Comparison of ENCODE assay signal across 33 cellular contexts in genomic region chr1:24210195-24210627, GRCh38.
"Had no signal": no experiment of that assay in that cellular context is flagged by ENCODE, and none has a peak within 500 bp of the region (broad histone marks: within the 10 kb centered on the region; RNA-seq: fewer than 3 reads in every experiment).

No MANE protein-coding gene starts in this region.

- H3K4me3 ChIP-seq: adrenal gland, body of pancreas, breast epithelium had no signal

- H3K27ac ChIP-seq: adrenal gland, body of pancreas, brain microvascular endothelial cell, breast epithelium, VCaP had no signal

- ATAC-seq: activated CD8-positive, alpha-beta T cell treated with anti-CD3 and anti-CD28 coated beads for 36 hours; activated naive CD4-positive, alpha-beta T cell treated with anti-CD3 and anti-CD28 coated beads, Interleukin-2, amount 50 U/mL, for 72 hours; activated T-cell treated with anti-CD3 and anti-CD28 coated beads, Interleukin-2, amount 50 U/mL, for 4 hours; activated T-cell treated with anti-CD3 and anti-CD28 coated beads, Interleukin-2, amount 50 U/mL, for 72 hours; activated T-helper 17 cell treated with anti-CD3 and anti-CD28 coated beads, Interleukin-2, amount 50 U/mL, for 72 hours; body of pancreas had no signal

- H3K27me3 ChIP-seq: adrenal gland, body of pancreas, breast epithelium had no signal

- FAIRE-seq: astrocyte, TTC549 had no signal

- DNase-seq: activated B cell treated with CpG ODN at 0.5 μM for 24 hours; activated CD4-positive, alpha-beta memory T cell treated with anti-CD3 and anti-CD28 coated beads for 36 hours; activated CD4-positive, alpha-beta T cell treated with anti-CD3 and anti-CD28 coated beads for 4 hours; activated CD4-positive, alpha-beta T cell treated with anti-CD3 and anti-CD28 coated beads, Interleukin-2, amount 10 ng/mL, durations not matched to agents 24 days and 14 days; activated CD4-positive, alpha-beta T cell treated with anti-CD3 and anti-CD28 coated beads, Interleukin-2, amount 50 U/mL, for 1 hour; activated CD4-positive, alpha-beta T cell treated with anti-CD3 and anti-CD28 coated beads, Interleukin-2, amount 50 U/mL, for 4 hours; activated CD4-positive, CD25-positive, alpha-beta regulatory T cell treated with anti-CD3 and anti-CD28 coated beads, Interleukin-2, amount 50 U/mL, for 72 hours; activated CD8-positive, alpha-beta memory T cell treated with anti-CD3 and anti-CD28 coated beads, Interleukin-2, amount 50 U/mL, for 4 hours; activated CD8-positive, alpha-beta T cell treated with anti-CD3 and anti-CD28 coated beads for 36 hours; activated effector memory CD4-positive, alpha-beta T cell treated with anti-CD3 and anti-CD28 coated beads, Interleukin-2, amount 50 U/mL, for 16 hours; activated gamma-delta T cell treated with Interleukin-2 at 50 U/mL for 16 hours; activated naive CD4-positive, alpha-beta T cell; activated naive CD4-positive, alpha-beta T cell treated with anti-CD3 and anti-CD28 coated beads for 36 hours; activated naive CD4-positive, alpha-beta T cell treated with anti-CD3 and anti-CD28 coated beads, Interleukin-2, amount 50 U/mL, for 16 hours; activated naive CD8-positive, alpha-beta T cell treated with anti-CD3 and anti-CD28 coated beads for 36 hours; activated T-cell treated with anti-CD3 and anti-CD28 coated beads for 4 hours; activated T-cell treated with anti-CD3 and anti-CD28 coated beads, Interleukin-2, amount 50 U/mL, for 1 hour; activated T-cell treated with anti-CD3 and anti-CD28 coated beads, Interleukin-2, amount 50 U/mL, for 4 hours; activated T-cell treated with anti-CD3 and anti-CD28 coated beads, Interleukin-2, amount 50 U/mL, for 72 hours; adrenal gland; amniotic stem cell; aorta; body of pancreas; brain microvascular endothelial cell; central memory CD4-positive, alpha-beta T cell; T-helper 2 cell; T-helper 9 cell had no signal

- H3K9me3 ChIP-seq: adrenal gland, body of pancreas, breast epithelium had no signal

- H3K36me3 ChIP-seq: adrenal gland, brain microvascular endothelial cell, breast epithelium had no signal

- H3K4me1 ChIP-seq: adrenal gland, breast epithelium had no signal
